ENCODE assay signal across 11 cellular contexts in genomic region chr16:3861808-3862451, GRCh38. TPM values are rescaled to one million over a fixed set of nuclear protein-coding genes. Genes with fewer than 3 reads are reported as not detected.
DNase-seq lines count a peak whose midpoint lies in the region; ATAC-seq and TF ChIP-seq lines count a peak whose summit lies in the region.
"Had no signal": no experiment of that assay in that cellular context is flagged by ENCODE, and none has a peak within 500 bp of the region (broad histone marks: within the 10 kb centered on the region; RNA-seq: fewer than 3 reads in every experiment).

No MANE protein-coding gene starts in this region.

- in situ Hi-C loops in IMR-90 (cut with MboI; ENCODE audit: low sequenced_read_pairs) = no loop called here

- H2BK5ac ChIP-seq in IMR-90 (ENCODE audit: low read depth, low read length, poor library complexity, severe bottlenecking) = no peak overlapping the region

- no peak for TF ChIP-seq RAD21 in IMR-90 (IDR thresholded peaks at IDR 0.05; ENCODE audit: low read length)

- H3K27me3 ChIP-seq in CD8-positive, alpha-beta T cell (ENCODE audit: insufficient read depth, low read length) = no peaks in the 10 kb centered on the region
- H3K27me3 ChIP-seq in IMR-90 (ENCODE audit: control insufficient read depth, insufficient read depth, low read length) (no peaks in the 10 kb centered on the region), adipocyte (replicated peaks; ENCODE audit: control insufficient read depth, insufficient read depth, low read length) (no peaks in the 10 kb centered on the region), sigmoid colon (no peaks in the 10 kb centered on the region)
- H3K27me3 ChIP-seq: ascending aorta had no signal

- dilution Hi-C loops in IMR-90 (cut with HindIII; ENCODE audit: low sequenced_read_pairs, unreplicated experiment) = no loop called here

- BruUV-seq in IMR-90 (replicated peaks; lab: Mats Ljungman, UMichigan) = no TSS peak

- POLR2A ChIA-PET in CD8-positive, alpha-beta T cell (lab: Charles Lee) = interaction anchor here (0.7 kb wide), 1 partner anchor 688 kb away, joined by 6 read pairs; no protein-coding TSS in a partner anchor
- POLR2A ChIA-PET in IMR-90 (lab: Charles Lee; ENCODE audit: unreplicated experiment) = no interaction called here

- H3K36me3 Mint-ChIP-seq in CD8-positive, alpha-beta T cell = peaks cover 17% of the 10 kb centered on the region
- peaks cover 2% of the 10 kb centered on the region for H3K36me3 Mint-ChIP-seq in mesothelial cell of epicardium

- no peak for ATAC-seq in CD8-positive, alpha-beta T cell
- ATAC-seq in IMR-90 (ENCODE audit: low read depth) = peak; percentile 90
- ATAC-seq in HG03432 (IDR thresholded peaks at IDR 0.05; ENCODE audit: unreplicated experiment) = no peak
- ATAC-seq in GM21576 (IDR thresholded peaks at IDR 0.05; ENCODE audit: unreplicated experiment) = no peak
- ATAC-seq in GM18873 (IDR thresholded peaks at IDR 0.05; ENCODE audit: low FRiP score, unreplicated experiment) = no peak
- ATAC-seq: HCT116 had no signal

- no peak overlapping the region for H3K4me3 Mint-ChIP-seq in CD8-positive, alpha-beta T cell
- no peak overlapping the region for H3K4me3 Mint-ChIP-seq in mesothelial cell of epicardium

- CTCF ChIA-PET in CD8-positive, alpha-beta T cell (lab: Charles Lee) = no interaction called here
- CTCF ChIA-PET in IMR-90 (lab: Yijun Ruan, JAX) = interaction anchor here (0.6 kb wide), 2 partner anchors 19 to 431 kb away, joined by 4 read pairs; no protein-coding TSS in a partner anchor

- H2AK5ac ChIP-seq in IMR-90 (ENCODE audit: low read depth, low read length) = 0 out of 2 replicates have a peak overlapping the region, but pooled peaks have one; percentile 7

- H2BK120ac ChIP-seq in IMR-90 (ENCODE audit: low read depth, low read length) = no peak overlapping the region

- peaks cover 87% of the 10 kb centered on the region for H3K4me1 ChIP-seq in CD8-positive, alpha-beta T cell (ENCODE audit: insufficient read depth, low read length)
- peaks cover 23% of the 10 kb centered on the region for H3K4me1 ChIP-seq in IMR-90 (ENCODE audit: control insufficient read depth, insufficient read depth, low read length)
- H3K4me1 ChIP-seq in adipocyte (ENCODE audit: control insufficient read depth, insufficient read depth, low read length) = peaks cover 68% of the 10 kb centered on the region
- H3K4me1 ChIP-seq in sigmoid colon = peaks cover 0 to 97% (median 86%) of the 10 kb centered on the region in 4 donors

- H4K5ac ChIP-seq in IMR-90 (ENCODE audit: low read depth, low read length) = no peak overlapping the region

- intact Hi-C loops in CD8-positive, alpha-beta T cell (cut with DNase I, micrococcal nuclease) = no loop called here
- intact Hi-C loops in IMR-90 (cut with micrococcal nuclease) = no loop called here
- intact Hi-C loops in sigmoid colon (cut with DNase I) = no loop called here

- H3K14ac ChIP-seq in IMR-90 (replicated peaks; ENCODE audit: low read depth, low read length) = peak overlapping the region; percentile 51; the same call in 1 of the 2 replicates

- no peak overlapping the region for H2BK20ac ChIP-seq in IMR-90 (ENCODE audit: low read depth, low read length)

- H3K9ac ChIP-seq in IMR-90 (ENCODE audit: low read depth, low read length) (no peak overlapping the region), adipocyte (ENCODE audit: low read length) (peak overlapping the region; percentile 15)
- H3K9ac ChIP-seq: KMS-11 had no signal

- no peaks in the 10 kb centered on the region for H3K36me3 ChIP-seq in CD8-positive, alpha-beta T cell (ENCODE audit: insufficient read depth, low read length)
- H3K36me3 ChIP-seq in IMR-90 (ENCODE audit: control insufficient read depth, insufficient read depth, low read length) (0 out of 2 replicates have a peak, but pooled peaks cover 2% of the 10 kb centered on the region), adipocyte (ENCODE audit: control insufficient read depth, insufficient read depth, low read length, severe bottlenecking) (no peaks in the 10 kb centered on the region), sigmoid colon (no peaks in the 10 kb centered on the region)
- H3K36me3 ChIP-seq: ascending aorta had no signal

- no peak overlapping the region for H3K56ac ChIP-seq in IMR-90 (ENCODE audit: extremely low read depth, insufficient read depth, low read length)

- H4K8ac ChIP-seq in IMR-90 (ENCODE audit: low read depth in 2 of 2, low read length in 2 of 2) = no peak overlapping the region

- H3K4me2 ChIP-seq in IMR-90 (ENCODE audit: low read depth, low read length) = peak overlapping the region; percentile 61
- H3K4me2 ChIP-seq: KMS-11 had no signal

- H3K27ac Mint-ChIP-seq in CD8-positive, alpha-beta T cell = peak overlapping the region; percentile 88
- peak overlapping the region; percentile 45 for H3K27ac Mint-ChIP-seq in mesothelial cell of epicardium

- H3K4me3 ChIP-seq in CD8-positive, alpha-beta T cell (ENCODE audit: low read depth, low read length) = no peak overlapping the region
- H3K4me3 ChIP-seq in IMR-90 (ENCODE audit: insufficient read depth, low read depth, low read length) = no peak overlapping the region
- H3K4me3 ChIP-seq in adipocyte (ENCODE audit: low read length) = no peak overlapping the region
- H3K4me3 ChIP-seq in sigmoid colon = no peak overlapping the region
- H3K4me3 ChIP-seq: ascending aorta had no signal

- no peak overlapping the region for H2BK15ac ChIP-seq in IMR-90 (ENCODE audit: low read depth, low read length)

- TF ChIP-seq EP300 in sigmoid colon (IDR thresholded peaks at IDR 0.05) = no peak

- H2AK9ac ChIP-seq in IMR-90 (replicated peaks; ENCODE audit: low read depth, low read length, poor library complexity) = no peak overlapping the region

- no peak overlapping the region for H3K27ac ChIP-seq in CD8-positive, alpha-beta T cell (ENCODE audit: low read depth, low read length)
- H3K27ac ChIP-seq in IMR-90 (ENCODE audit: insufficient read depth, low read length) (no peak overlapping the region), sigmoid colon (peak overlapping the region in 2 of 4 donors; percentile 11 to 22)
- H3K27ac ChIP-seq: KMS-11 had no signal

- TF ChIP-seq POLR2A in IMR-90 (IDR thresholded peaks at IDR 0.05; ENCODE audit: low read depth, low read length) = no peak
- TF ChIP-seq POLR2A in sigmoid colon (IDR thresholded peaks at IDR 0.05) = no peak

- no peaks in the 10 kb centered on the region for H3K9me3 ChIP-seq in CD8-positive, alpha-beta T cell (ENCODE audit: low read length)
- H3K9me3 ChIP-seq in IMR-90 (ENCODE audit: control insufficient read depth, insufficient read depth, low read length) = no peaks in the 10 kb centered on the region
- H3K9me3 ChIP-seq in adipocyte (ENCODE audit: control insufficient read depth, low read length) = no peaks in the 10 kb centered on the region
- H3K9me3 ChIP-seq in sigmoid colon = no peaks in the 10 kb centered on the region
- H3K9me3 ChIP-seq: ascending aorta had no signal

- H3K9me3 Mint-ChIP-seq in CD8-positive, alpha-beta T cell = no peaks in the 10 kb centered on the region
- H3K9me3 Mint-ChIP-seq in mesothelial cell of epicardium = no peaks in the 10 kb centered on the region

- TF ChIP-seq CTCF in CD8-positive, alpha-beta T cell (IDR thresholded peaks at IDR 0.05) = no peak
- no peak for TF ChIP-seq CTCF in IMR-90 (conservative IDR thresholded peaks at IDR 0.05; ENCODE audit: low read depth, low read length)
- TF ChIP-seq CTCF in mesothelial cell of epicardium (IDR thresholded peaks at IDR 0.05; ENCODE audit: unreplicated experiment) = no peak
- no peak for TF ChIP-seq CTCF in sigmoid colon (IDR thresholded peaks at IDR 0.05)

- no peak for DNase-seq in CD8-positive, alpha-beta T cell
- peak; percentile 63 for DNase-seq in IMR-90
- peak; percentile 45 for DNase-seq in adipocyte (ENCODE audit: low read depth)
- no peak for DNase-seq in mesothelial cell of epicardium (ENCODE audit: low spot score in 2 of 2, unreplicated experiment in 2 of 2)
- DNase-seq in sigmoid colon = no peak

- WGBS in IMR-90 (ENCODE audit: extremely low coverage in 2 of 2, insufficient read length in 1 of 2), 2 experiments = 83% methylated on average over 1 of the region's 12 CpGs; no CpG with 5 or more reads in 1 of the 2 experiments
- 58 to 82% methylated on average over 12 of the region's 12 CpGs for WGBS in sigmoid colon, 2 donors

- peaks cover 13 to 95% of the 10 kb centered on the region in 2 experiments; a peak in 3 of 4 replicates for H3K79me1 ChIP-seq in IMR-90 (ENCODE audit: low read depth in 1 of 2, low read length in 2 of 2)

- H3K23ac ChIP-seq in IMR-90 (ENCODE audit: low read depth, low read length) = peak overlapping the region; percentile 75; the same call in 1 of the 2 replicates

- no peak overlapping the region for H2AFZ ChIP-seq in IMR-90 (replicated peaks; ENCODE audit: low read length, poor library complexity)

- no peak overlapping the region for H3K4ac ChIP-seq in IMR-90 (ENCODE audit: low read depth, low read length)

- no peaks in the 10 kb centered on the region for H3K27me3 Mint-ChIP-seq in CD8-positive, alpha-beta T cell (ENCODE audit: low read depth)
- no peaks in the 10 kb centered on the region for H3K27me3 Mint-ChIP-seq in mesothelial cell of epicardium (ENCODE audit: low read depth)

- H4K91ac ChIP-seq in IMR-90 (ENCODE audit: insufficient read depth, low read depth, low read length) = no peak overlapping the region

- H3K18ac ChIP-seq in IMR-90 (ENCODE audit: low read depth, low read length) = no peak overlapping the region

- H3K9me1 ChIP-seq in IMR-90 (ENCODE audit: insufficient read depth, low read length) = peaks cover 51% of the 10 kb centered on the region

- H3K4me1 Mint-ChIP-seq in CD8-positive, alpha-beta T cell (ENCODE audit: low read depth) = peaks cover 93% of the 10 kb centered on the region
- H3K4me1 Mint-ChIP-seq in mesothelial cell of epicardium = peaks cover 42% of the 10 kb centered on the region

- peaks cover 100% of the 10 kb centered on the region for H4K20me1 ChIP-seq in IMR-90 (ENCODE audit: insufficient read depth, low read length)

TF ChIP-seq in IMR-90, 13 proteins besides CTCF, POLR2A, EP300 and RAD21 (continues in another document):
- TF ChIP-seq RFX5 (IDR thresholded peaks at IDR 0.05; ENCODE audit: low read depth, low read length) (no peak), MAZ (IDR thresholded peaks at IDR 0.05; ENCODE audit: borderline replicate concordance, low read depth, low read length) (peak; percentile 91)

RNA-seq across cellular contexts. Expression of gene CREBBP, which starts 18.6 kb away (rescaled TPM):
- total RNA-seq in CD8-positive, alpha-beta T cell = 100 to 1,000 TPM; 186 to 189 TPM
- total RNA-seq in IMR-90 (2012; rRNA removed) = 7.3 and 8.3 TPM in 2 replicates
- polyA plus RNA-seq in IMR-90 (2012; rRNA removed) = 12.5 and 14.4 TPM in 2 replicates
- polyA plus RNA-seq in IMR-90 (2012; cell fraction: cytosol; rRNA removed) = 3.9 and 6.7 TPM in 2 replicates
- polyA plus RNA-seq in IMR-90 (2012; cell fraction: nucleus; rRNA removed; ENCODE audit: low replicate concordance) = 20.8 and 24.3 TPM in 2 replicates
- total RNA-seq in mesothelial cell of epicardium = 141 to 151 TPM (median 148 TPM) in 3 replicates
- total RNA-seq in sigmoid colon = 10 to 100 TPM; 39.5 to 85.3 (median 46.4) TPM
- polyA plus RNA-seq in sigmoid colon = 10 to 100 TPM in 1 of 3 donors, 1 to 10 TPM in 2; 5.4 to 29.2 (median 7.4) TPM

Comparison
In these comparisons a context has a peak if more than half of its experiments do, and no peak if none do; other contexts are left out.
1. DNase-seq: peak in IMR-90 (single experiment) and adipocyte (single experiment); none in CD8-positive, alpha-beta T cell (0 of 7), mesothelial cell of epicardium (0 of 2) and sigmoid colon (single experiment).